In the genomic region with DNA sequence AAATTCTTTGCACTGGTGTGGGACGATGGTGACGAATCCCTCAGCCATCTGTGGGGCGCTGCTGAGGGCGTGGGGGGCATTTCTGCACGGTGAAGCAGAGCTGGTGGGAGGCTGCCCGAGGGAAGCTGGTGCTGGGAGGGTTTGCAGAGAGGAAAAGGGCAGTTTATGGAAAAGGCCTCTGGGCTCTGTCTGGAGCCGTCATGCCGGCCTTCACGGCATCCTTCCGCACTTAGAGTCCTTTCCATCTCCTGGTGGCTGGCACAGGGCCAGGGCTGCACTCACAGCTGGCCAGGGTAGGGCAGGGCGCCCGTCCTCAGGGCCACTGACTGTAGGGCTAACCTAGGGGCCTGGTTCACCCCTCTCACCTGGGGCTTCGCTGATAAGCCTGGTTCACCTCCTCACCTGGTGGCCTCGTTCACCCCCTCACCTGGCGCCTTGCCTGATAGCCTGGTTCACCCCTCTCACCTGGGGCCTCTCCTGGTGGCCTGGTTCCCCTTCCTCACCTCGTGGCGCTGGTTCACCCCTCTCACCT, we compare ENCODE assay signal across 12 cellular contexts. TPM values are rescaled to one million over a fixed set of nuclear protein-coding genes. Genes with fewer than 3 reads are reported as not detected.
DNase-seq lines count a peak whose midpoint lies in the region; TF ChIP-seq lines count a peak whose summit lies in the region.
"Had no signal": no experiment of that assay in that cellular context is flagged by ENCODE, and none has a peak within 500 bp of the region (broad histone marks: within the 10 kb centered on the region; RNA-seq: fewer than 3 reads in every experiment).

No MANE protein-coding gene starts in this region.

- H3K4me1 ChIP-seq in cardiac muscle cell (ENCODE audit: low read depth) (no peaks in the 10 kb centered on the region), SJCRH30 (peaks cover 42% of the 10 kb centered on the region), tibial artery (peaks cover 4 to 33% (median 26%) of the 10 kb centered on the region in 4 donors)

- H3K27me3 ChIP-seq in cardiac muscle cell (peaks cover 52% of the 10 kb centered on the region), SJCRH30 (no peaks in the 10 kb centered on the region), tibial artery (peaks cover 0 to 33% of the 10 kb centered on the region in 2 donors)

- H3K9me3 ChIP-seq in cardiac muscle cell (ENCODE audit: low read depth): no peaks in the 10 kb centered on the region
- 0 out of 2 replicates have a peak, but pooled peaks cover 10% of the 10 kb centered on the region for H3K9me3 ChIP-seq in SJCRH30 (replicated peaks)
- no peaks in the 10 kb centered on the region for H3K9me3 ChIP-seq in tibial artery

- H3K36me3 ChIP-seq in cardiac muscle cell (no peaks in the 10 kb centered on the region), SJCRH30 (no peaks in the 10 kb centered on the region), tibial artery (no peaks in the 10 kb centered on the region)

- H3K27ac ChIP-seq in cardiac muscle cell: no peak overlapping the region
- no peak overlapping the region for H3K27ac ChIP-seq in SJCRH30
- H3K27ac ChIP-seq in tibial artery: no peak overlapping the region

- DNase-seq in cardiac muscle cell (ENCODE audit: low read depth in 1 of 2, low spot score in 1 of 2) (peak in 1 of 2 donors; percentile 44), cardiac septum (ENCODE audit: low spot score) (no peak), SJCRH30 (peak; percentile 84 to 85), hepatic stellate cell (ENCODE audit: low spot score) (peak; percentile 90), tibial artery (no peak)
- no peak for DNase-seq in stimulated activated CD4-positive, alpha-beta T cell treated with anti-CD3 and anti-CD28 coated beads, Interleukin-2, amount 100 ng/mL, for 48 hours
- DNase-seq in activated CD4-positive, alpha-beta T cell treated with anti-CD3 and anti-CD28 coated beads for 1 hour: no peak
- DNase-seq in activated CD4-positive, alpha-beta T cell treated with anti-CD3 and anti-CD28 coated beads, Interleukin-2, amount 50 U/mL, for 48 hours: no peak
- DNase-seq: activated CD4-positive, alpha-beta T cell treated with anti-CD3 and anti-CD28 coated beads, Interleukin-2, amount 10 ng/mL, durations not matched to agents 24 days and 14 days; CD8-positive, alpha-beta T cell; NCI-H446 treated with DMSO at 0.1 percent for 48 hours had no signal

- peak overlapping the region; percentile 20 for H3K4me3 ChIP-seq in cardiac muscle cell
- H3K4me3 ChIP-seq in SJCRH30: no peak overlapping the region
- peak overlapping the region; percentile 39 to 56 for H3K4me3 ChIP-seq in tibial artery

- TF ChIP-seq CTCF in cardiac muscle cell (IDR thresholded peaks at IDR 0.05; ENCODE audit: low read depth, low read length): no peak
- TF ChIP-seq CTCF in tibial artery (IDR thresholded peaks at IDR 0.05): no peak

- intact Hi-C loops in cardiac septum (cut with DNase I): no loop called here
- intact Hi-C loops in tibial artery (cut with DNase I; ENCODE audit: low total_unique reads): loop anchor here (10.0 kb wide), 1 partner anchor 123 kb away; no protein-coding TSS in a partner anchor

RNA-seq across cellular contexts. Expression of gene AMZ1, which starts 0.6 kb away (rescaled TPM):
- total RNA-seq in cardiac muscle cell: 0.80 and 1.1 TPM in 2 replicates
- polyA plus RNA-seq in cardiac muscle cell: 1.6 and 1.7 TPM in 2 replicates
- total RNA-seq in cardiac septum: 0.08 TPM
- total RNA-seq in SJCRH30 (2014; rRNA removed; shearing (Covaris generic)): 0.02 and 0.05 TPM in 2 replicates
- total RNA-seq: activated CD4-positive, alpha-beta T cell treated with anti-CD3 and anti-CD28 coated beads, Interleukin-2, amount 10 ng/mL, durations not matched to agents 24 days and 14 days; pulmonary artery endothelial cell had no signal

RNA-seq across cellular contexts. Expression of gene TTYH3, which starts 55.6 kb away (rescaled TPM):
- 61.0 and 64.6 TPM in 2 replicates for total RNA-seq in cardiac muscle cell
- 71.4 and 86.6 TPM in 2 replicates for polyA plus RNA-seq in cardiac muscle cell
- total RNA-seq in cardiac septum: 17.1 TPM
- 54.9 and 58.8 TPM in 2 replicates for total RNA-seq in SJCRH30 (2014; rRNA removed; shearing (Covaris generic))

Comparison
In these comparisons a context has a peak if more than half of its experiments do, and no peak if none do; other contexts are left out.
1. DNase-seq: peak in SJCRH30 (2 of 2) and hepatic stellate cell (single experiment); none in cardiac septum (single experiment), tibial artery (0 of 2), stimulated activated CD4-positive, alpha-beta T cell treated with anti-CD3 and anti-CD28 coated beads, Interleukin-2, amount 100 ng/mL, for 48 hours (0 of 2), activated CD4-positive, alpha-beta T cell treated with anti-CD3 and anti-CD28 coated beads for 1 hour (single experiment) and activated CD4-positive, alpha-beta T cell treated with anti-CD3 and anti-CD28 coated beads, Interleukin-2, amount 50 U/mL, for 48 hours (0 of 2).